Comparison of ENCODE assay signal across 12 cellular contexts in genomic region chr22:30178180-30179126, GRCh38.
DNase-seq lines count a peak whose midpoint lies in the region; ATAC-seq, FAIRE-seq and TF ChIP-seq lines count a peak whose summit lies in the region.
"Had no signal": no experiment of that assay in that cellular context is flagged by ENCODE, and none has a peak within 500 bp of the region (broad histone marks: within the 10 kb centered on the region; RNA-seq: fewer than 3 reads in every experiment).

No MANE protein-coding gene starts in this region.

- H3K4me1 ChIP-seq in neural progenitor cell: peaks cover 9% of the 10 kb centered on the region
- H3K4me1 ChIP-seq in thyroid gland: peaks cover 12 to 24% of the 10 kb centered on the region in 2 donors
- peaks cover 3% of the 10 kb centered on the region; the same call in 1 of the 2 replicates for H3K4me1 ChIP-seq in Caco-2
- H3K4me1 ChIP-seq: colonic mucosa had no signal

- peaks cover 3% of the 10 kb centered on the region for H3K36me3 Mint-ChIP-seq in activated T-helper 1 cell treated with anti-CD3 and anti-CD28 coated beads, Interleukin-12 subunit alpha, Interleukin-12 subunit beta, Interleukin-2, Interleukin-4 antibody, amounts not matched to agents 30 ng/mL and 10 ng/mL and 1 ng/mL, durations not matched to agents 14 hours and 24 hours and 36 hours (ENCODE audit: low read depth)
- no peaks in the 10 kb centered on the region for H3K36me3 Mint-ChIP-seq in neural progenitor cell
- H3K36me3 Mint-ChIP-seq in Caco-2 (ENCODE audit: insufficient read depth, unreplicated experiment): no peaks in the 10 kb centered on the region

- H3K9ac ChIP-seq in neural progenitor cell: no peak overlapping the region

- no peak for TF ChIP-seq POLR2A in thyroid gland (IDR thresholded peaks at IDR 0.05)

- no peaks in the 10 kb centered on the region for H4K20me1 ChIP-seq in neural progenitor cell (ENCODE audit: low read depth)

- H3K4me3 Mint-ChIP-seq in activated T-helper 1 cell treated with anti-CD3 and anti-CD28 coated beads, Interleukin-12 subunit alpha, Interleukin-12 subunit beta, Interleukin-2, Interleukin-4 antibody, amounts not matched to agents 30 ng/mL and 10 ng/mL and 1 ng/mL, durations not matched to agents 14 hours and 24 hours and 36 hours: peak overlapping the region; percentile 56
- H3K4me3 Mint-ChIP-seq in neural progenitor cell: no peak overlapping the region
- no peak overlapping the region for H3K4me3 Mint-ChIP-seq in Caco-2 (ENCODE audit: unreplicated experiment)

- CTCF ChIA-PET in Caco-2 (lab: Charles Lee): no interaction called here

- WGBS in thyroid gland, 2 donors: 75 to 78% methylated on average over 3 of the region's 3 CpGs

- intact Hi-C loops in activated T-helper 1 cell treated with anti-CD3 and anti-CD28 coated beads, Interleukin-12 subunit alpha, Interleukin-12 subunit beta, Interleukin-2, Interleukin-4 antibody, amounts not matched to agents 30 ng/mL and 10 ng/mL and 1 ng/mL, durations not matched to agents 14 hours and 24 hours and 36 hours (cut with micrococcal nuclease): loop anchor here (1.0 to 2.0 kb wide), 3 partner anchors 11 to 34 kb away; no protein-coding TSS in a partner anchor
- intact Hi-C loops in thyroid gland (cut with DNase I) (no loop called here), Caco-2 (cut with micrococcal nuclease; ENCODE audit: unreplicated experiment) (no loop called here)

- no peaks in the 10 kb centered on the region for H3K27me3 ChIP-seq in neural progenitor cell
- H3K27me3 ChIP-seq in thyroid gland: no peaks in the 10 kb centered on the region
- no peaks in the 10 kb centered on the region for H3K27me3 ChIP-seq in Caco-2 (replicated peaks; ENCODE audit: control insufficient read depth, insufficient read depth, low read length)
- H3K27me3 ChIP-seq: colonic mucosa had no signal

- H3K27me3 Mint-ChIP-seq in activated T-helper 1 cell treated with anti-CD3 and anti-CD28 coated beads, Interleukin-12 subunit alpha, Interleukin-12 subunit beta, Interleukin-2, Interleukin-4 antibody, amounts not matched to agents 30 ng/mL and 10 ng/mL and 1 ng/mL, durations not matched to agents 14 hours and 24 hours and 36 hours (ENCODE audit: insufficient read depth): no peaks in the 10 kb centered on the region
- H3K27me3 Mint-ChIP-seq in neural progenitor cell (ENCODE audit: insufficient read depth, low read depth) (no peaks in the 10 kb centered on the region), Caco-2 (ENCODE audit: insufficient read depth, unreplicated experiment) (no peaks in the 10 kb centered on the region)

- H3K9me3 ChIP-seq in neural progenitor cell (ENCODE audit: low read depth): no peaks in the 10 kb centered on the region
- H3K9me3 ChIP-seq in thyroid gland: no peaks in the 10 kb centered on the region
- H3K9me3 ChIP-seq in Caco-2: no peaks in the 10 kb centered on the region
- H3K9me3 ChIP-seq: colonic mucosa, mucosa of descending colon had no signal

- POLR2A ChIA-PET in Caco-2 (lab: Charles Lee): no interaction called here

- H3F3A ChIP-seq in neural progenitor cell (ENCODE audit: low read depth): no peaks in the 10 kb centered on the region

- peaks cover 2% of the 10 kb centered on the region for H3K9me3 Mint-ChIP-seq in activated T-helper 1 cell treated with anti-CD3 and anti-CD28 coated beads, Interleukin-12 subunit alpha, Interleukin-12 subunit beta, Interleukin-2, Interleukin-4 antibody, amounts not matched to agents 30 ng/mL and 10 ng/mL and 1 ng/mL, durations not matched to agents 14 hours and 24 hours and 36 hours
- H3K9me3 Mint-ChIP-seq in neural progenitor cell (no peaks in the 10 kb centered on the region), Caco-2 (ENCODE audit: unreplicated experiment) (no peaks in the 10 kb centered on the region)

- peaks cover 87% of the 10 kb centered on the region for H3K4me1 Mint-ChIP-seq in activated T-helper 1 cell treated with anti-CD3 and anti-CD28 coated beads, Interleukin-12 subunit alpha, Interleukin-12 subunit beta, Interleukin-2, Interleukin-4 antibody, amounts not matched to agents 30 ng/mL and 10 ng/mL and 1 ng/mL, durations not matched to agents 14 hours and 24 hours and 36 hours (ENCODE audit: low read depth)
- H3K4me1 Mint-ChIP-seq in neural progenitor cell: peaks cover 13% of the 10 kb centered on the region
- no peaks in the 10 kb centered on the region for H3K4me1 Mint-ChIP-seq in Caco-2 (ENCODE audit: low read depth, unreplicated experiment)

- H3K36me3 ChIP-seq in neural progenitor cell (no peaks in the 10 kb centered on the region), thyroid gland (no peaks in the 10 kb centered on the region), Caco-2 (ENCODE audit: control insufficient read depth, insufficient read depth, low read length) (no peaks in the 10 kb centered on the region; the same call in 1 of the 2 replicates)
- H3K36me3 ChIP-seq: colonic mucosa had no signal

- no TSS peak for BruUV-seq in Caco-2 (replicated peaks; lab: Mats Ljungman, UMichigan)

- H3K27ac Mint-ChIP-seq in activated T-helper 1 cell treated with anti-CD3 and anti-CD28 coated beads, Interleukin-12 subunit alpha, Interleukin-12 subunit beta, Interleukin-2, Interleukin-4 antibody, amounts not matched to agents 30 ng/mL and 10 ng/mL and 1 ng/mL, durations not matched to agents 14 hours and 24 hours and 36 hours: peak overlapping the region; percentile 97
- H3K27ac Mint-ChIP-seq in neural progenitor cell: peak overlapping the region; percentile 20
- H3K27ac Mint-ChIP-seq in Caco-2 (ENCODE audit: unreplicated experiment): no peak overlapping the region

- peak; percentile 51 for DNase-seq in activated naive CD4-positive, alpha-beta T cell treated with Interleukin-2 at 50 U/mL for 16 hours
- no peak for DNase-seq in activated naive CD4-positive, alpha-beta T cell (lab: John Stamatoyannopoulos, UW)
- DNase-seq in activated T-helper 1 cell treated with anti-CD3 and anti-CD28 coated beads, Interleukin-12 subunit alpha, Interleukin-12 subunit beta, Interleukin-2, Interleukin-4 antibody, amounts not matched to agents 30 ng/mL and 10 ng/mL and 1 ng/mL, durations not matched to agents 14 hours and 24 hours and 36 hours (ENCODE audit: low spot score): peak; percentile 49
- DNase-seq in neural progenitor cell (ENCODE audit: low spot score): peak; percentile 19
- peak; percentile 53 to 65 for DNase-seq in thyroid gland
- DNase-seq in Caco-2: no peak
- DNase-seq in urothelium cell line (ENCODE audit: low spot score): no peak
- DNase-seq: colonic mucosa, hippocampal formation, mucosa of descending colon had no signal

- H2AFZ ChIP-seq in neural progenitor cell (replicated peaks): no peak overlapping the region

- H3K4me3 ChIP-seq in neural progenitor cell (no peak overlapping the region), thyroid gland (replicated peaks in 1 of 3) (no peak overlapping the region), Caco-2 (ENCODE audit: low read depth, low read length) (no peak overlapping the region)
- H3K4me3 ChIP-seq: colonic mucosa, mucosa of descending colon had no signal

- H3K27ac ChIP-seq in neural progenitor cell (no peak overlapping the region), thyroid gland (peak overlapping the region; percentile 64 to 69 (median 66))
- H3K27ac ChIP-seq: colonic mucosa had no signal

- FAIRE-seq in urothelium cell line (lab: Jason Lieb, UNC): no peak
- FAIRE-seq: TTC549 had no signal

- H3K79me2 ChIP-seq in neural progenitor cell (ENCODE audit: low read depth): no peaks in the 10 kb centered on the region

- no peak overlapping the region for H3K4me2 ChIP-seq in neural progenitor cell

- TF ChIP-seq CTCF in neural progenitor cell (IDR thresholded peaks at IDR 0.05) (no peak), thyroid gland (IDR thresholded peaks at IDR 0.05) (peak in 4 of 6 experiments; percentile 31 to 62 (median 45)), Caco-2 (IDR thresholded peaks at IDR 0.05; ENCODE audit: insufficient read depth in 1 of 2, low read depth in 1 of 2, low read length in 1 of 2, severe bottlenecking in 1 of 2, unreplicated experiment in 1 of 2) (no peak)

- no peak for ATAC-seq in GM18907 (IDR thresholded peaks at IDR 0.05; ENCODE audit: unreplicated experiment)
- ATAC-seq: mucosa of descending colon had no signal

Comparison
In these comparisons a context has a peak if more than half of its experiments do, and no peak if none do; other contexts are left out.
1. DNase-seq: peak in activated naive CD4-positive, alpha-beta T cell treated with Interleukin-2 at 50 U/mL for 16 hours (single experiment), activated T-helper 1 cell treated with anti-CD3 and anti-CD28 coated beads, Interleukin-12 subunit alpha, Interleukin-12 subunit beta, Interleukin-2, Interleukin-4 antibody, amounts not matched to agents 30 ng/mL and 10 ng/mL and 1 ng/mL, durations not matched to agents 14 hours and 24 hours and 36 hours (single experiment), neural progenitor cell (single experiment) and thyroid gland (2 of 2); none in activated naive CD4-positive, alpha-beta T cell (0 of 4), Caco-2 (0 of 2) and urothelium cell line (single experiment).
2. CTCF ChIP-seq: peak in thyroid gland (4 of 6); none in neural progenitor cell (single experiment) and Caco-2 (0 of 2).